ENCODE assay signal across 8 cellular contexts in the genomic region with DNA sequence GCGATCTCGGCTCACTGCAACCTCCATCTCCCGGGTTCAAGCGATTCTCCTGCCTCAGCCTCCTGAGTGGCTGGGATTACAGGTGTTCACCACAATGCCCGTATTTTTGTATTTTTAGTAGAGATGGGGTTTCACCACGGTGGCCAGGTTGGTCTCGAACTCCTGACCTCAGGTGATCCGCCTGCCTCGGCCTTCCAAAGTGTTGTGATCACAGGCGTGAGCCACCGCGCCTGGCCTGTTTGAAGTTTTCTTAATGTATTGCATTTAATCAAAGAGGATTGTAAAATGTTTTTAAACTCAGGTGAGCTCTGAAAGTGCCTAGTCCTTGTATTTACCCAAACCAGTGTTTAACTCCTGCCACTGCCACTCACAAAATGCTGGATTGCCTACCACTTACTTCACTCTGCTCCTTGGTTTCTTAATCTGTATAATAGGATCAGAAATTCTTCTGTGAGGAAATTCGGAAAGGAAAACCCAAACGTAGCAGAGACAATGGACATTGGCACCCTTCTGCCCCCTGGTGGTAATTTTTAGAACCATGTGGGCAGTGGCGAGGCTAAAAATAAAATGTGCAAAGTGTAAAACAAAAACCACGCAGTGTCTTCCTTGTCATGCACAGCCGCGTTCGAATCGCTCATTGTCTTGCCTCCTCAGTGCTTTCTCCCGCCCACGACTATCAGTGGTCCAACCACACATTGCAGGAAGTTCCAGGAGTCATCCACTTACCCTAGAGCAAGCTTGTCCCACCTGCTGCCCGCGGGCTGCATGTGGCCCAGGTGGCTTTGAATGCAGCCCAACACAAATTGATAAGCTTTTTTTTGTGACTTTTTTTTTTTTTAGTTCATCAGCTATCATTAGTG. TPM values are rescaled to one million over a fixed set of nuclear protein-coding genes. Genes with fewer than 3 reads are reported as not detected.
DNase-seq lines count a peak whose midpoint lies in the region; ATAC-seq, FAIRE-seq and TF ChIP-seq lines count a peak whose summit lies in the region.

No MANE protein-coding gene starts in this region.

- H3K36me3 ChIP-seq in Panc1 (ENCODE audit: control insufficient read depth, insufficient read depth, low read length) = no peaks in the 10 kb centered on the region
- no peaks in the 10 kb centered on the region for H3K36me3 ChIP-seq in pancreas
- no peaks in the 10 kb centered on the region for H3K36me3 ChIP-seq in tibial artery

- TF ChIP-seq RAD21 in Ishikawa (IDR thresholded peaks at IDR 0.05; ENCODE audit: low read depth) = peak; percentile 95

- ATAC-seq in GM21526 (IDR thresholded peaks at IDR 0.05; ENCODE audit: low FRiP score, unreplicated experiment) (peak; percentile 75), Panc1 (peak; percentile 90), pancreas (peak; percentile 79 to 92 (median 86))

- no TSS peak for BruUV-seq in Panc1 (replicated peaks; lab: Mats Ljungman, UMichigan)

- in situ Hi-C loops in Panc1 (cut with HindIII; ENCODE audit: low pct_unique_long_range_greater_than_20kb, low sequenced_read_pairs) = no loop called here

- H3K27me3 ChIP-seq in Panc1 (ENCODE audit: control insufficient read depth, insufficient read depth, low read length) (no peaks in the 10 kb centered on the region), pancreas (no peaks in the 10 kb centered on the region), tibial artery (no peaks in the 10 kb centered on the region)

- H3K4me3 ChIP-seq in Panc1 (ENCODE audit: low read depth in 2 of 2, low read length in 2 of 2) = peak overlapping the region in 1 of 2 experiments; percentile 11; a peak in 1 of 4 replicates
- H3K4me3 ChIP-seq in pancreas = no peak overlapping the region
- no peak overlapping the region for H3K4me3 ChIP-seq in tibial artery

- H3K4me1 ChIP-seq in Panc1 (ENCODE audit: control insufficient read depth, insufficient read depth, low read length) (peaks cover 7% of the 10 kb centered on the region), pancreas (peaks cover 0 to 7% (median 0%) of the 10 kb centered on the region in 3 donors), tibial artery (peaks cover 0 to 9% (median 0%) of the 10 kb centered on the region in 4 donors)

- WGBS in pancreas, 2 donors = 21 to 28% methylated on average over 24 of the region's 24 CpGs

- intact Hi-C loops in Panc1 (cut with micrococcal nuclease; ENCODE audit: unreplicated experiment) = loop anchor here (1.0 to 5.0 kb wide), 3 partner anchors 75 to 160 kb away; no protein-coding TSS in a partner anchor
- intact Hi-C loops in pancreas (cut with DNase I) = loop anchor here in 2 of 3 donors (5.0 kb wide), 2 partner anchors 72 to 77 kb away; no protein-coding TSS in a partner anchor
- intact Hi-C loops in tibial artery (cut with DNase I; ENCODE audit: low total_unique reads) = loop anchor here (5.0 kb wide), 1 partner anchor 82 kb away; no protein-coding TSS in a partner anchor

- DNase-seq in DMS53 (lab: John Stamatoyannopoulos, UW) (peak; percentile 76), Panc1 (ENCODE audit: low read depth, low spot score) (peak; percentile 52), activated T-helper 1 cell treated with Interleukin-2 at 50 U/mL for 16 hours (ENCODE audit: low read depth) (peak; percentile 39), foreskin melanocyte (peak; percentile 69), pancreas (peak in 5 of 6 donors; percentile 31 to 66 (median 49)), tibial artery (peak; percentile 64 to 70)

- H3K27ac ChIP-seq in Panc1 (ENCODE audit: low read length) (peak overlapping the region; percentile 49), pancreas (no peak overlapping the region), tibial artery (no peak overlapping the region)

- no peaks in the 10 kb centered on the region for H3K9me3 ChIP-seq in Panc1 (ENCODE audit: control insufficient read depth, insufficient read depth, low read depth, low read length)
- no peaks in the 10 kb centered on the region for H3K9me3 ChIP-seq in pancreas
- no peaks in the 10 kb centered on the region for H3K9me3 ChIP-seq in tibial artery

- no peak; the same call in 1 of the 2 replicates for TF ChIP-seq EP300 in Ishikawa (IDR thresholded peaks at IDR 0.05; ENCODE audit: borderline replicate concordance)

- POLR2A ChIA-PET in Panc1 (lab: Charles Lee) = interaction anchor here (0.6 kb wide), 1 partner anchor 57 kb away, joined by 3 read pairs; no protein-coding TSS in a partner anchor

- no peak for FAIRE-seq in pancreas (lab: Jason Lieb, UNC)

- TF ChIP-seq CTCF in Panc1 (IDR thresholded peaks at IDR 0.05) = peak; percentile 93
- TF ChIP-seq CTCF in pancreas (IDR thresholded peaks at IDR 0.05) = peak; percentile 70 to 82 (median 81)
- TF ChIP-seq CTCF in tibial artery (IDR thresholded peaks at IDR 0.05) = peak; percentile 82 to 86

- CTCF ChIA-PET in Panc1 (lab: Charles Lee) = interaction anchor here (0.7 to 2.0 kb wide), 5 partner anchors 75 to 163 kb away, joined by 3 to 10 read pairs (median 5); no protein-coding TSS in a partner anchor

TF ChIP-seq in Ishikawa, 13 proteins besides CTCF, POLR2A, EP300 and RAD21:
- no peak for TF ChIP-seq CREB1 (IDR thresholded peaks at IDR 0.05; ENCODE audit: low read depth)
- TF ChIP-seq, protein P1, sequence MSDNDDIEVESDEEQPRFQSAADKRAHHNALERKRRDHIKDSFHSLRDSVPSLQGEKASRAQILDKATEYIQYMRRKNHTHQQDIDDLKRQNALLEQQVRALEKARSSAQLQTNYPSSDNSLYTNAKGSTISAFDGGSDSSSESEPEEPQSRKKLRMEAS (IDR thresholded peaks at IDR 0.05) = peak; percentile 43; the same call in 1 of the 2 replicates

RNA-seq across cellular contexts. Expression of a gene that starts 27.3 kb away (rescaled TPM):
- total RNA-seq in Panc1 (2021; ENCODE audit: unreplicated experiment) (7.1 TPM), pancreas (1 to 10 TPM in 1 of 6 donors, under 1 TPM in 5; 0.23 to 1.4 (median 0.57) TPM)
- polyA plus RNA-seq in Panc1 (2012; ENCODE audit: insufficient read length) = 4.5 TPM
- under 1 TPM; 0.52 to 0.53 TPM for polyA plus RNA-seq in pancreas

RNA-seq across cellular contexts. Expression of a gene that starts 27.4 kb away (rescaled TPM):
- 85.7 TPM for total RNA-seq in Panc1 (2021; ENCODE audit: unreplicated experiment)
- 33.2 TPM for polyA plus RNA-seq in Panc1 (2012; ENCODE audit: insufficient read length)
- 10 to 100 TPM in 2 of 6 donors, 1 to 10 TPM in 4; 8.6 to 12.2 (median 9.5) TPM for total RNA-seq in pancreas
- 10 to 100 TPM in 1 of 2 donors, 1 to 10 TPM in 1; 4.5 to 11.1 TPM for polyA plus RNA-seq in pancreas

RNA-seq across cellular contexts. Expression of a gene that starts 45.3 kb away (rescaled TPM):
- 8.8 TPM for total RNA-seq in Panc1 (2021; ENCODE audit: unreplicated experiment)
- polyA plus RNA-seq in Panc1 (2012; ENCODE audit: insufficient read length) = 9.9 TPM
- 1 to 10 TPM in 3 of 6 donors, under 1 TPM in 3; 0.37 to 3.6 (median 1.0) TPM for total RNA-seq in pancreas
- 1 to 10 TPM in 1 of 2 donors, under 1 TPM in 1; 0.61 to 1.4 TPM for polyA plus RNA-seq in pancreas

RNA-seq across cellular contexts. Expression of a gene that starts 54.9 kb away (rescaled TPM):
- total RNA-seq in Panc1 (2021; ENCODE audit: unreplicated experiment) (185 TPM), pancreas (10 to 100 TPM; 12.4 to 36.2 (median 22.0) TPM)
- polyA plus RNA-seq in Panc1 (2012; ENCODE audit: insufficient read length) = 115 TPM
- 1 to 10 TPM; 7.5 to 9.8 TPM for polyA plus RNA-seq in pancreas
